ENCODE assay signal across 14 cellular contexts in genomic region chr13:80508031-80508430, GRCh38.
DNase-seq lines count a peak whose midpoint lies in the region; ATAC-seq and TF ChIP-seq lines count a peak whose summit lies in the region.
"Had no signal": no experiment of that assay in that cellular context is flagged by ENCODE, and none has a peak within 500 bp of the region (broad histone marks: within the 10 kb centered on the region; RNA-seq: fewer than 3 reads in every experiment).

No MANE protein-coding gene starts in this region.

- peaks cover 4% of the 10 kb centered on the region; the same call in 1 of the 3 replicates for H3K36me3 Mint-ChIP-seq in GM23338 (ENCODE audit: low read depth)

- H3K27ac Mint-ChIP-seq in GM23338: no peak overlapping the region

- no peaks in the 10 kb centered on the region for H4K20me1 ChIP-seq in GM23338 (replicated peaks; ENCODE audit: insufficient read depth)
- H4K20me1 ChIP-seq: BLaER1 had no signal

- H3K79me2 ChIP-seq in GM23338 (replicated peaks; ENCODE audit: insufficient read depth): no peaks in the 10 kb centered on the region

- no peak for DNase-seq in GM23338 (ENCODE audit: low spot score)
- DNase-seq in adipocyte (ENCODE audit: low read depth): peak; percentile 30
- DNase-seq in choroid plexus epithelial cell (ENCODE audit: low read depth): peak; percentile 46
- DNase-seq in iris pigment epithelial cell (ENCODE audit: low read depth): peak; percentile 63
- DNase-seq in germinal center (ENCODE audit: low spot score): no peak
- no peak for DNase-seq in NCI-H1436 (lab: John Stamatoyannopoulos, UW)
- DNase-seq: 8988T, AML-193, DMS53, GF-D8 had no signal

- no peaks in the 10 kb centered on the region for H3K27me3 ChIP-seq in GM23338 (ENCODE audit: insufficient read depth)
- H3K27me3 ChIP-seq in adipocyte (replicated peaks; ENCODE audit: control insufficient read depth, insufficient read depth, low read length): no peaks in the 10 kb centered on the region
- H3K27me3 ChIP-seq: BLaER1 had no signal

- H2AFZ ChIP-seq in GM23338: peak overlapping the region; percentile 28; the same call in 1 of the 2 replicates

- H3K27ac ChIP-seq in GM23338 (ENCODE audit: low read depth): no peak overlapping the region
- H3K27ac ChIP-seq: BLaER1 had no signal

- H3K9me3 Mint-ChIP-seq in GM23338: peaks cover 5% of the 10 kb centered on the region; the same call in 2 of the 3 replicates

- peaks cover 13% of the 10 kb centered on the region for H3K9me3 ChIP-seq in adipocyte (ENCODE audit: control insufficient read depth, low read length)

- H3K4me3 ChIP-seq in GM23338: no peak overlapping the region
- no peak overlapping the region for H3K4me3 ChIP-seq in adipocyte (ENCODE audit: low read length)
- H3K4me3 ChIP-seq in choroid plexus epithelial cell (ENCODE audit: low read depth, low read length): no peak overlapping the region
- H3K4me3 ChIP-seq: BLaER1 had no signal

- H3K4me1 ChIP-seq in GM23338 (ENCODE audit: insufficient read depth) (no peaks in the 10 kb centered on the region), adipocyte (ENCODE audit: control insufficient read depth, insufficient read depth, low read length) (peaks cover 34% of the 10 kb centered on the region)

- no peaks in the 10 kb centered on the region; the same call in 1 of the 2 replicates for H3K9me2 ChIP-seq in GM23338 (ENCODE audit: insufficient read depth)

- ATAC-seq in GM23338 (no peak), HG03025 (IDR thresholded peaks at IDR 0.05; ENCODE audit: low FRiP score, unreplicated experiment) (no peak), GM18870 (IDR thresholded peaks at IDR 0.05; ENCODE audit: unreplicated experiment) (no peak)
- ATAC-seq: HCT116 had no signal

- no peak overlapping the region for H3K4me2 ChIP-seq in GM23338
- H3K4me2 ChIP-seq: BLaER1 had no signal

- H3K27me3 Mint-ChIP-seq in GM23338 (ENCODE audit: insufficient read depth, low read depth, poor library complexity): no peaks in the 10 kb centered on the region

- no peaks in the 10 kb centered on the region for H3K4me1 Mint-ChIP-seq in GM23338

- no peaks in the 10 kb centered on the region for H3K36me3 ChIP-seq in GM23338 (ENCODE audit: insufficient read depth)
- H3K36me3 ChIP-seq in adipocyte (ENCODE audit: control insufficient read depth, insufficient read depth, low read length, severe bottlenecking): no peaks in the 10 kb centered on the region
- H3K36me3 ChIP-seq: BLaER1 had no signal

- TF ChIP-seq CTCF in GM23338 (conservative IDR thresholded peaks at IDR 0.05; ENCODE audit: low read depth in 2 of 2): no peak
- TF ChIP-seq CTCF in choroid plexus epithelial cell (conservative IDR thresholded peaks at IDR 0.05; ENCODE audit: low read depth, low read length): no peak

- no peak overlapping the region for H3K9ac ChIP-seq in adipocyte (ENCODE audit: low read length)
- H3K9ac ChIP-seq: BLaER1 had no signal

- H3K4me3 Mint-ChIP-seq in GM23338: no peak overlapping the region

- H3F3A ChIP-seq in GM23338 (replicated peaks; ENCODE audit: low read depth): no peaks in the 10 kb centered on the region

TF ChIP-seq in GM23338, 12 proteins besides CTCF, POLR2A, EP300 and RAD21 (continues in another document):
- TF ChIP-seq ZNF462 (CRISPR knock-in tag; IDR thresholded peaks at IDR 0.05) (no peak), EZH2 (IDR thresholded peaks at IDR 0.05; ENCODE audit: low read depth, unreplicated experiment) (no peak), NANOG (IDR thresholded peaks at IDR 0.05; ENCODE audit: borderline replicate concordance) (no peak), POLR2AphosphoS5 (IDR thresholded peaks at IDR 0.05; ENCODE audit: low read depth) (no peak), ZNF114 (CRISPR knock-in tag; IDR thresholded peaks at IDR 0.05) (no peak), CREB1 (CRISPR knock-in tag; IDR thresholded peaks at IDR 0.05; ENCODE audit: low read depth) (no peak), ZNF331 (CRISPR knock-in tag; IDR thresholded peaks at IDR 0.05; ENCODE audit: low read depth) (no peak), STAT1 (IDR thresholded peaks at IDR 0.05; ENCODE audit: unreplicated experiment) (no peak)
- TF ChIP-seq, protein P1, sequence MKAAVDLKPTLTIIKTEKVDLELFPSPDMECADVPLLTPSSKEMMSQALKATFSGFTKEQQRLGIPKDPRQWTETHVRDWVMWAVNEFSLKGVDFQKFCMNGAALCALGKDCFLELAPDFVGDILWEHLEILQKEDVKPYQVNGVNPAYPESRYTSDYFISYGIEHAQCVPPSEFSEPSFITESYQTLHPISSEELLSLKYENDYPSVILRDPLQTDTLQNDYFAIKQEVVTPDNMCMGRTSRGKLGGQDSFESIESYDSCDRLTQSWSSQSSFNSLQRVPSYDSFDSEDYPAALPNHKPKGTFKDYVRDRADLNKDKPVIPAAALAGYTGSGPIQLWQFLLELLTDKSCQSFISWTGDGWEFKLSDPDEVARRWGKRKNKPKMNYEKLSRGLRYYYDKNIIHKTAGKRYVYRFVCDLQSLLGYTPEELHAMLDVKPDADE (IDR thresholded peaks at IDR 0.05): no peak

Comparison
In these comparisons a context has a peak if more than half of its experiments do, and no peak if none do; other contexts are left out.
1. DNase-seq: peak in adipocyte (single experiment), choroid plexus epithelial cell (single experiment) and iris pigment epithelial cell (single experiment); none in GM23338 (single experiment), germinal center (single experiment) and NCI-H1436 (single experiment).